Comparison of ENCODE assay signal across 8 cellular contexts in the genomic region with DNA sequence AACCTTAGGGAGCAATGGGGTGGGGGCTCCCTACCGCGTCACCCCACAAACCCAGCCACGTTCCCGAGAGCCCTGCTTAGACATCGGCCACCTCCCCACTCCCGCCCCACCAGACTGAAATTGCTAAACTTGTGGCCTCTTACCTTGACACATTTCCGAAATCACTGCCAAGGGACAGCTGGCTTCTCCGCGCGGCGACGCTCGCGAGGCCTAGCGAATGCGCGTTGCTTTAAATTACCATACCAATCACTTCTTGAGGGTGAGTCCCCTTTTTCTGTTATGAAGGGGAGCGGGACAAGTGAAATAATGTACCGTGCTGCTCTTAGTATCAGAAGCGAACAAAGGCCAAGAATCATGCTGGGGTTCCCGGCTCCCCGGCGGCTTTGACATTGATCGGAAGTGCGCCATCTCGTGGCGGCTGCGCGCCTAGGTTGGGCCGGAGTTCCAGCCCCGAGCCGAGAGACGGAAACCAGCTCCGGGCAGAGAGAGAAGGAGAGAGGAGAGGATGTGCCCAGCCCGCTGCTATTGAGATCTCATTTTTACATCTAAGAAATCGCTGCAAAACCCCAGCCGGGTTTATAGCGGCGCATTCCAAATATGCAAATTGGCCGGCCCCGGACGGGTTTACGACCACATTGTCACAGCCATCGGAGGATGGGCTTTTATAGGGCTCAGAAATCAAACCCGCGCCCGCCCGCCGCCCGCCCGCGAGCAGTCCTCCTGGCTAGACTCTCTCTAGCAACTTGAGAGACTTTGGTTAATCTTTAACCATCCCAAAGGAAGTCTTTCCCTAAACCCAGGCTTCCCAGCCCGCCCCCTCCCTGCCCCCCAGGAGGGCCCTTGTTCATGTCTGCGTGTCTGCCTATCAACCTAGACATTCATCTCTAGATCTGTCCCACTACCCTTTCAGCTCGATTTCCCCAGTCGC. TPM values are rescaled to one million over a fixed set of nuclear protein-coding genes. Genes with fewer than 3 reads are reported as not detected.
DNase-seq lines count a peak whose midpoint lies in the region; ATAC-seq, FAIRE-seq and TF ChIP-seq lines count a peak whose summit lies in the region.

No MANE protein-coding gene starts in this region.

- peak; percentile 84 for FAIRE-seq in urothelium cell line (lab: Jason Lieb, UNC)

- H3K27me3 ChIP-seq in neural progenitor cell = peaks cover 100% of the 10 kb centered on the region

- ATAC-seq in activated T-cell treated with anti-CD3 and anti-CD28 coated beads, Interleukin-2, amount 50 U/mL, for 72 hours (replicated peaks in 1 of 2) = peak; percentile 73
- ATAC-seq in HG02588 (IDR thresholded peaks at IDR 0.05; ENCODE audit: unreplicated experiment) = no peak
- no peak for ATAC-seq in HG03095 (IDR thresholded peaks at IDR 0.05; ENCODE audit: unreplicated experiment)

- peak; percentile 82 for TF ChIP-seq CTCF in GM12874 (IDR thresholded peaks at IDR 0.05; ENCODE audit: insufficient read depth, low read depth, low read length)
- peak; percentile 75 for TF ChIP-seq CTCF in fibroblast of mammary gland (conservative IDR thresholded peaks at IDR 0.05; ENCODE audit: control insufficient read depth, insufficient read depth, low read depth, low read length)
- peak; percentile 91 for TF ChIP-seq CTCF in neural progenitor cell (IDR thresholded peaks at IDR 0.05)

- no peaks in the 10 kb centered on the region for H3K36me3 Mint-ChIP-seq in activated T-cell treated with anti-CD3 and anti-CD28 coated beads, Interleukin-2, amount 50 U/mL, for 72 hours (ENCODE audit: insufficient read depth in 2 of 2)
- no peaks in the 10 kb centered on the region for H3K36me3 Mint-ChIP-seq in neural progenitor cell

- H3K4me3 ChIP-seq in fibroblast of mammary gland (ENCODE audit: control insufficient read depth, low read depth, low read length) = peak overlapping the region; percentile 29
- H3K4me3 ChIP-seq in neural progenitor cell = no peak overlapping the region

- H3K4me1 ChIP-seq in neural progenitor cell = peaks cover 14% of the 10 kb centered on the region

- no peaks in the 10 kb centered on the region for H3K79me2 ChIP-seq in neural progenitor cell (ENCODE audit: low read depth)

- no peaks in the 10 kb centered on the region for H3K9me3 ChIP-seq in neural progenitor cell (ENCODE audit: low read depth)

- no peak overlapping the region for H2AFZ ChIP-seq in neural progenitor cell (replicated peaks)

- peaks cover 13% of the 10 kb centered on the region for H3K4me1 Mint-ChIP-seq in activated T-cell treated with anti-CD3 and anti-CD28 coated beads, Interleukin-2, amount 50 U/mL, for 72 hours (ENCODE audit: low read depth)
- peaks cover 10% of the 10 kb centered on the region for H3K4me1 Mint-ChIP-seq in neural progenitor cell

- H3K9ac ChIP-seq in neural progenitor cell = no peak overlapping the region

- peaks cover 65% of the 10 kb centered on the region for H3K27me3 Mint-ChIP-seq in activated T-cell treated with anti-CD3 and anti-CD28 coated beads, Interleukin-2, amount 50 U/mL, for 72 hours (ENCODE audit: low read depth)
- peaks cover 96% of the 10 kb centered on the region for H3K27me3 Mint-ChIP-seq in neural progenitor cell (ENCODE audit: insufficient read depth, low read depth)

- no peaks in the 10 kb centered on the region for H3K9me3 Mint-ChIP-seq in activated T-cell treated with anti-CD3 and anti-CD28 coated beads, Interleukin-2, amount 50 U/mL, for 72 hours
- peaks cover 18% of the 10 kb centered on the region for H3K9me3 Mint-ChIP-seq in neural progenitor cell

- H3K4me2 ChIP-seq in neural progenitor cell = no peak overlapping the region

- H3F3A ChIP-seq in neural progenitor cell (ENCODE audit: low read depth) = peaks cover 17% of the 10 kb centered on the region

- no peaks in the 10 kb centered on the region for H3K36me3 ChIP-seq in neural progenitor cell

- peaks cover 100% of the 10 kb centered on the region for H4K20me1 ChIP-seq in neural progenitor cell (ENCODE audit: low read depth)

- H3K27ac ChIP-seq in neural progenitor cell = no peak overlapping the region

- DNase-seq in NCI-H460 (ENCODE audit: extremely low read depth, low read depth) (peak; percentile 68), fibroblast of mammary gland (ENCODE audit: low read depth) (peak; percentile 69), neural progenitor cell (ENCODE audit: low spot score) (peak; percentile 62), urothelium cell line (ENCODE audit: low spot score) (peak; percentile 88)
- peak; percentile 73 to 80 for DNase-seq in activated T-cell treated with anti-CD3 and anti-CD28 coated beads, Interleukin-2, amount 50 U/mL, for 72 hours

- H3K4me3 Mint-ChIP-seq in activated T-cell treated with anti-CD3 and anti-CD28 coated beads, Interleukin-2, amount 50 U/mL, for 72 hours = peak overlapping the region; percentile 12 to 67
- H3K4me3 Mint-ChIP-seq in neural progenitor cell = peak overlapping the region; percentile 5

- H3K27ac Mint-ChIP-seq in activated T-cell treated with anti-CD3 and anti-CD28 coated beads, Interleukin-2, amount 50 U/mL, for 72 hours = no peak overlapping the region
- H3K27ac Mint-ChIP-seq in neural progenitor cell = no peak overlapping the region

RNA-seq across cellular contexts. Expression of a gene that starts 5.3 kb away (rescaled TPM):
- 6.7 and 7.1 TPM in 2 replicates for total RNA-seq in NCI-H460 (2014; rRNA removed; shearing (Covaris generic))
- polyA plus RNA-seq in NCI-H460 (2014; cell fraction: nucleus; rRNA removed) = 2.4 and 2.5 TPM in 2 replicates
- total RNA-seq in activated T-cell treated with anti-CD3 and anti-CD28 coated beads, Interleukin-2, amount 50 U/mL, for 72 hours = under 1 TPM; 0.09 to 0.14 TPM
- total RNA-seq in neural progenitor cell (ENCODE audit: low replicate concordance) = not detected in 2 replicates

RNA-seq across cellular contexts. Expression of a gene that starts 5.6 kb away (rescaled TPM):
- total RNA-seq in NCI-H460 (2014; rRNA removed; shearing (Covaris generic)) = 9.8 and 11.9 TPM in 2 replicates
- polyA plus RNA-seq in NCI-H460 (2014; cell fraction: nucleus; rRNA removed) = 5.8 and 14.1 TPM in 2 replicates
- under 1 TPM; 0.19 to 0.26 TPM for total RNA-seq in activated T-cell treated with anti-CD3 and anti-CD28 coated beads, Interleukin-2, amount 50 U/mL, for 72 hours
- not detected in 2 replicates for total RNA-seq in neural progenitor cell (ENCODE audit: low replicate concordance)

RNA-seq across cellular contexts. Expression of a gene that starts 14.4 kb away (rescaled TPM):
- 5.1 and 7.8 TPM in 2 replicates for total RNA-seq in NCI-H460 (2014; rRNA removed; shearing (Covaris generic))
- 52.5 and 56.3 TPM in 2 replicates for polyA plus RNA-seq in NCI-H460 (2014; cell fraction: nucleus; rRNA removed)
- total RNA-seq in activated T-cell treated with anti-CD3 and anti-CD28 coated beads, Interleukin-2, amount 50 U/mL, for 72 hours = not detected
- not detected in 2 replicates for total RNA-seq in neural progenitor cell (ENCODE audit: low replicate concordance)

RNA-seq across cellular contexts. Expression of a gene that starts 20.1 kb away (rescaled TPM):
- 1.9 and 2.7 TPM in 2 replicates for total RNA-seq in NCI-H460 (2014; rRNA removed; shearing (Covaris generic))
- 0.78 and 1.2 TPM in 2 replicates for polyA plus RNA-seq in NCI-H460 (2014; cell fraction: nucleus; rRNA removed)
- total RNA-seq in activated T-cell treated with anti-CD3 and anti-CD28 coated beads, Interleukin-2, amount 50 U/mL, for 72 hours = not detected
- not detected in 2 replicates for total RNA-seq in neural progenitor cell (ENCODE audit: low replicate concordance)

RNA-seq across cellular contexts. Expression of a gene that starts 23.3 kb away (rescaled TPM):
- 3.8 and 4.1 TPM in 2 replicates for total RNA-seq in NCI-H460 (2014; rRNA removed; shearing (Covaris generic))
- 0.42 and 2.9 TPM in 2 replicates for polyA plus RNA-seq in NCI-H460 (2014; cell fraction: nucleus; rRNA removed)
- not detected for total RNA-seq in activated T-cell treated with anti-CD3 and anti-CD28 coated beads, Interleukin-2, amount 50 U/mL, for 72 hours
- total RNA-seq in neural progenitor cell (ENCODE audit: low replicate concordance) = not detected in 2 replicates

Comparison
In these comparisons a context has a peak if more than half of its experiments do, and no peak if none do; other contexts are left out.
1. ATAC-seq: peak in activated T-cell treated with anti-CD3 and anti-CD28 coated beads, Interleukin-2, amount 50 U/mL, for 72 hours (2 of 2); none in HG02588 (single experiment) and HG03095 (single experiment).
2. Peak in every context shown above with its lines, with median percentiles within 50 percentile points of each other: CTCF ChIP-seq and DNase-seq.